18 cellular contexts compared by ENCODE assay signal in the genomic region with DNA sequence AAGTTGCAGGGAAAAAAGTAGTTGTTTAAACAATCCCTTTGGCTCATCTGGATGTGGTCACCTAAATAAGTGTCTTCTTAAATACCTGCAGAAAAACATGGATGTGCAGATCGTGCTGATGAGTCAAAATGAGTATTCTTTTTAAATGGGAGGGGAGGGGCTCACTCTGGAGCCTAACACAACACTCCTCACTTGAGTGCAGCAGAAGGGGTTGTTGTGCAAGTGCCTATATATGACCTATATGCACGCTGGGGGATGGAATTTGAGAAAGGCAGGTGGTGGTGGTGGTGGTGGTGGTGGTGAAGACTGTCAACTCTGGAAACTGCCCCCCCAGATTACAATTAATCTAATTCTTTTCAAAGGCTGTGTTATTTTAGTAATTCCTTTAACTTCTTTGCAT.
DNase-seq lines count a peak whose midpoint lies in the region; ATAC-seq, FAIRE-seq and TF ChIP-seq lines count a peak whose summit lies in the region.
"Had no signal": no experiment of that assay in that cellular context is flagged by ENCODE, and none has a peak within 500 bp of the region (broad histone marks: within the 10 kb centered on the region; RNA-seq: fewer than 3 reads in every experiment).

No MANE protein-coding gene starts in this region.

- intact Hi-C loops in HepG2 (cut with micrococcal nuclease; ENCODE audit: unreplicated experiment) = loop anchor here (10.0 kb wide), 1 partner anchor 165 kb away; no protein-coding TSS in a partner anchor
- intact Hi-C loops in right lobe of liver (cut with DNase I) = no loop called here
- intact Hi-C loops in gastrocnemius medialis (cut with DNase I; ENCODE audit: low total_unique reads) = no loop called here

- peaks cover 2% of the 10 kb centered on the region for H3K4me1 ChIP-seq in HepG2 (ENCODE audit: insufficient read depth, low read length)
- H3K4me1 ChIP-seq in right lobe of liver = no peaks in the 10 kb centered on the region
- H3K4me1 ChIP-seq in gastrocnemius medialis = peaks cover 3 to 14% of the 10 kb centered on the region in 2 donors

- CTCF ChIA-PET in HepG2 (lab: Yijun Ruan, JAX; ENCODE audit: low intra/inter-chr PET ratio, low total read pairs) = no interaction called here

- POLR2A ChIA-PET in HepG2 (lab: Yijun Ruan, JAX) = no interaction called here

- TF ChIP-seq EP300 in HepG2 (IDR thresholded peaks at IDR 0.05; ENCODE audit: low read depth in 2 of 2, low read length in 2 of 2) (no peak), HepG2 (CRISPR knock-in tag; IDR thresholded peaks at IDR 0.05; ENCODE audit: borderline replicate concordance) (no peak)

- WGBS in HepG2 (ENCODE audit: low lambda C conversion rate) = 97% methylated on average over 2 of the region's 2 CpGs
- WGBS in right lobe of liver (ENCODE audit: insufficient coverage, low coverage, low lambda C conversion rate, missing lambda C conversion rate) = 80% methylated on average over 1 of the region's 2 CpGs

- ATAC-seq in HepG2 = no peak
- ATAC-seq in right lobe of liver = no peak
- ATAC-seq in HG02571 (IDR thresholded peaks at IDR 0.05; ENCODE audit: unreplicated experiment) = no peak
- ATAC-seq in gastrocnemius medialis = no peak

- H3K79me2 ChIP-seq in HepG2 (ENCODE audit: insufficient read depth, low read length) = no peaks in the 10 kb centered on the region

- TF ChIP-seq POLR2A in HepG2 (IDR thresholded peaks at IDR 0.05; ENCODE audit: insufficient read depth in 1 of 2, low read depth in 2 of 2, low read length in 2 of 2) = no peak
- no peak for TF ChIP-seq POLR2A in right lobe of liver (IDR thresholded peaks at IDR 0.05)
- TF ChIP-seq POLR2A in gastrocnemius medialis (IDR thresholded peaks at IDR 0.05) = no peak

- TF ChIP-seq CTCF in HepG2 (CRISPR knock-in tag; IDR thresholded peaks at IDR 0.05) (no peak), right lobe of liver (IDR thresholded peaks at IDR 0.05) (no peak), epithelial cell of esophagus (IDR thresholded peaks at IDR 0.05; ENCODE audit: insufficient read depth, low read depth, low read length, missing control alignments) (no peak), gastrocnemius medialis (IDR thresholded peaks at IDR 0.05 in 4 of 5, conservative IDR thresholded peaks at IDR 0.05 in 1 of 5) (no peak)

- no peak for FAIRE-seq in HepG2 (lab: Jason Lieb, UNC)
- FAIRE-seq: H54, RCC 7860 had no signal

- H2AFZ ChIP-seq in HepG2 (ENCODE audit: low read length) = no peak overlapping the region

- H3K9ac ChIP-seq in HepG2 (ENCODE audit: insufficient read depth, low read depth, low read length) = no peak overlapping the region
- H3K9ac ChIP-seq: KMS-11 had no signal

- no peaks in the 10 kb centered on the region for H3K27me3 ChIP-seq in HepG2 (ENCODE audit: control insufficient read depth in 1 of 2, insufficient read depth in 2 of 2, low read length in 2 of 2)
- H3K27me3 ChIP-seq in right lobe of liver = no peaks in the 10 kb centered on the region
- no peaks in the 10 kb centered on the region for H3K27me3 ChIP-seq in gastrocnemius medialis

- H3K4me3 ChIP-seq in HepG2 (replicated peaks in 1 of 3; ENCODE audit: insufficient read depth in 1 of 3, low read depth in 2 of 3, low read length in 3 of 3) (no peak overlapping the region), right lobe of liver (no peak overlapping the region), epithelial cell of esophagus (ENCODE audit: low read length) (no peak overlapping the region), gastrocnemius medialis (no peak overlapping the region)
- H3K4me3 ChIP-seq: SK-N-MC had no signal

- H3K9me3 ChIP-seq in HepG2 (ENCODE audit: low read length) (no peaks in the 10 kb centered on the region), right lobe of liver (no peaks in the 10 kb centered on the region), gastrocnemius medialis (no peaks in the 10 kb centered on the region)

- no peaks in the 10 kb centered on the region for H4K20me1 ChIP-seq in HepG2 (ENCODE audit: insufficient read depth, low read length)

- H3K27ac ChIP-seq in HepG2 (ENCODE audit: extremely low read length, insufficient read depth, low read length) = no peak overlapping the region
- H3K27ac ChIP-seq in right lobe of liver = no peak overlapping the region
- H3K27ac ChIP-seq in gastrocnemius medialis = no peak overlapping the region
- H3K27ac ChIP-seq: KMS-11, SK-N-MC had no signal

- peaks cover 14 to 55% of the 10 kb centered on the region in 2 experiments for H3K36me3 ChIP-seq in HepG2 (replicated peaks in 1 of 2; ENCODE audit: control insufficient read depth in 1 of 2, insufficient read depth in 2 of 2, low read length in 2 of 2)
- peaks cover 0 to 19% (median 15%) of the 10 kb centered on the region in 4 donors for H3K36me3 ChIP-seq in right lobe of liver
- H3K36me3 ChIP-seq in gastrocnemius medialis = peaks cover 0 to 32% of the 10 kb centered on the region in 2 donors

- no TSS peak for BruUV-seq in HepG2 (replicated peaks; lab: Mats Ljungman, UMichigan)

- no peak overlapping the region for H3K4me2 ChIP-seq in HepG2 (ENCODE audit: low read depth, low read length)
- H3K4me2 ChIP-seq: KMS-11 had no signal

- no peak for TF ChIP-seq RAD21 in HepG2 (CRISPR knock-in tag; IDR thresholded peaks at IDR 0.05)

- DNase-seq in HepG2 (ENCODE audit: low spot score) (no peak), right lobe of liver (no peak), NCI-H510A treated with DMSO at 0.1 percent for 48 hours (lab: John Stamatoyannopoulos, UW) (peak; percentile 18), epithelial cell of esophagus (ENCODE audit: low read depth) (peak; percentile 43), RPMI8226 (no peak), gastrocnemius medialis (no peak)
- DNase-seq: C1 segment of cervical spinal cord, DMS79 treated with DMSO at 0.1 percent for 48 hours, MV-4-11, NCI-H1694 treated with DMSO at 0.1 percent for 48 hours, NCI-H226, NCI-H526 treated with DMSO at 0.1 percent for 48 hours, SHP77 had no signal

- in situ Hi-C loops in HepG2 (cut with HindIII; ENCODE audit: extremely low pct_ligation_motif_present, low pct_unique_long_range_greater_than_20kb) (no loop called here), gastrocnemius medialis (cut with MboI; ENCODE audit: low sequenced_read_pairs in 4 of 4) (no loop called here)

TF ChIP-seq in HepG2, 621 proteins besides CTCF, POLR2A, EP300 and RAD21:
- TF ChIP-seq, protein P1, sequence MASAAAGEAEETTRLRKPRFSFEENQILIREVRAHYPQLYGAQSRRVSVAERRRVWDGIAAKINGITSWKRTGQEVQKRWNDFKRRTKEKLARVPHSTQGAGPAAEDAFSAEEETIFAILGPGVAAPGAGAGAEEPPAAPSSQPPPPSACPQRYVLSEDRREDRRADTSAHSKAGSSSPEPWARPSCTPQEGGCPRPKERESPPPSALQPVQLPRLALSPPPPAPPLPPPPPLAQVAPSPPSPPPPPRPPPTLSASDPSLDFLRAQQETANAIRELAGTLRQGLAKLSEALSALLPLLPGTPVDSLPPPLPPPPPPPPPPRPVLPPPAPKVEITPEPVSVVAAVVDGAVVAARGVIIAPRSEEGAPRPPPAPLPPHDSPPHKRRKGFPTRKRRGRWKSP (CRISPR knock-in tag; IDR thresholded peaks at IDR 0.05) = no peak
- TF ChIP-seq, protein P2, sequence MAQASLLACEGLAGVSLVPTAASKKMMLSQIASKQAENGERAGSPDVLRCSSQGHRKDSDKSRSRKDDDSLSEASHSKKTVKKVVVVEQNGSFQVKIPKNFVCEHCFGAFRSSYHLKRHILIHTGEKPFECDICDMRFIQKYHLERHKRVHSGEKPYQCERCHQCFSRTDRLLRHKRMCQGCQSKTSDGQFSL (CRISPR knock-in tag; IDR thresholded peaks at IDR 0.05) = no peak
- TF ChIP-seq ZNF557 (CRISPR knock-in tag; IDR thresholded peaks at IDR 0.05) = no peak
- TF ChIP-seq RBM22 (optimal IDR thresholded peaks at IDR 0.05; ENCODE audit: low read length) = peak; percentile 60
- TF ChIP-seq, protein P3, sequence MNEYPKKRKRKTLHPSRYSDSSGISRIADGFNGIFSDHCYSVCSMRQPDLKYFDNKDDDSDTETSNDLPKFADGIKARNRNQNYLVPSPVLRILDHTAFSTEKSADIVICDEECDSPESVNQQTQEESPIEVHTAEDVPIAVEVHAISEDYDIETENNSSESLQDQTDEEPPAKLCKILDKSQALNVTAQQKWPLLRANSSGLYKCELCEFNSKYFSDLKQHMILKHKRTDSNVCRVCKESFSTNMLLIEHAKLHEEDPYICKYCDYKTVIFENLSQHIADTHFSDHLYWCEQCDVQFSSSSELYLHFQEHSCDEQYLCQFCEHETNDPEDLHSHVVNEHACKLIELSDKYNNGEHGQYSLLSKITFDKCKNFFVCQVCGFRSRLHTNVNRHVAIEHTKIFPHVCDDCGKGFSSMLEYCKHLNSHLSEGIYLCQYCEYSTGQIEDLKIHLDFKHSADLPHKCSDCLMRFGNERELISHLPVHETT (CRISPR knock-in tag; conservative IDR thresholded peaks at IDR 0.05) = no peak
- no peak for TF ChIP-seq ZNF329 (CRISPR knock-in tag; IDR thresholded peaks at IDR 0.05; ENCODE audit: low read depth)
TF ChIP-seq in HepG2: peak in this region for 1.

Comparison
In these comparisons a context has a peak if more than half of its experiments do, and no peak if none do; other contexts are left out.
1. DNase-seq: peak in NCI-H510A treated with DMSO at 0.1 percent for 48 hours (single experiment) and epithelial cell of esophagus (single experiment); none in HepG2 (single experiment), right lobe of liver (0 of 3), RPMI8226 (single experiment) and gastrocnemius medialis (0 of 2).